In the genomic region with DNA sequence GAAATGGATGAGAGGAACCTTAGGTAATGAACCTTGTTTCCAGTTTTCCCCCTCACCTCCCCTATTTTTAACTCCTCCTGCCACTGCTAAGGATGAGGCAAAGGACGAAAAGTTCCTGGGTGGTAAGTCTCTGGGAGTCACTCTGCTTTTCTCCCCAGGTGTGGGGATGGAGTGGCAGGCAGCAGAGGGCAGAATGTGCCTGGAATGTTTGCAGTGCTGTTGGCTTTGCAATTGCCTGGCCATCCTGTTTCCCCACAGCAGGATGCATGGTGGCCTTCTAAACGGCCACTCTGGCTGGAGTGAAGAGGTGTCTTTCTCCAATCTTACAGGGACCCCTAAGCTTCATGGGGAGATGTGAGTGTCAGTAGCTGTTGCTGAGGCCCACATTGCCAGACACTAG, we compare ENCODE assay signal across 15 cellular contexts.
"Had no signal": no experiment of that assay in that cellular context is flagged by ENCODE, and none has a peak within 500 bp of the region (broad histone marks: within the 10 kb centered on the region; RNA-seq: fewer than 3 reads in every experiment).

No MANE protein-coding gene starts in this region.

- H3K4me3 Mint-ChIP-seq: immature natural killer cell; naive thymus-derived CD4-positive, alpha-beta T cell; nephron progenitor cell had no signal

- H3K36me3 ChIP-seq: gastrocnemius medialis, heart right ventricle, ovary had no signal

- H3K27ac Mint-ChIP-seq: immature natural killer cell; naive thymus-derived CD4-positive, alpha-beta T cell; nephron progenitor cell had no signal

- H3K27ac ChIP-seq: coronary artery, gastrocnemius medialis, heart right ventricle, ovary had no signal

- H3K27me3 ChIP-seq: ovary had no signal

- H3K9me3 Mint-ChIP-seq: nephron progenitor cell had no signal

- H3K4me1 ChIP-seq: heart right ventricle had no signal

- H3K9me3 ChIP-seq: gastrocnemius medialis, heart right ventricle, ovary had no signal

- H3K36me3 Mint-ChIP-seq: immature natural killer cell had no signal

- H3K4me3 ChIP-seq: coronary artery, gastrocnemius medialis, heart right ventricle, ovary, smooth muscle cell had no signal

- DNase-seq: effector CD8-positive, alpha-beta T cell; gastrocnemius medialis; heart right ventricle; immature natural killer cell; kidney; left colon; naive thymus-derived CD4-positive, alpha-beta T cell; nephron progenitor cell; ovary; right cardiac atrium; stimulated activated CD4-positive, alpha-beta T cell treated with anti-CD3 and anti-CD28 coated beads, Interleukin-2, amount 100 ng/mL, for 48 hours; stimulated activated naive CD4-positive, alpha-beta T cell treated with Interleukin-2 at 50 U/mL for 16 hours; trophoblast cell had no signal
